34 cellular contexts compared by ENCODE assay signal in the genomic region with DNA sequence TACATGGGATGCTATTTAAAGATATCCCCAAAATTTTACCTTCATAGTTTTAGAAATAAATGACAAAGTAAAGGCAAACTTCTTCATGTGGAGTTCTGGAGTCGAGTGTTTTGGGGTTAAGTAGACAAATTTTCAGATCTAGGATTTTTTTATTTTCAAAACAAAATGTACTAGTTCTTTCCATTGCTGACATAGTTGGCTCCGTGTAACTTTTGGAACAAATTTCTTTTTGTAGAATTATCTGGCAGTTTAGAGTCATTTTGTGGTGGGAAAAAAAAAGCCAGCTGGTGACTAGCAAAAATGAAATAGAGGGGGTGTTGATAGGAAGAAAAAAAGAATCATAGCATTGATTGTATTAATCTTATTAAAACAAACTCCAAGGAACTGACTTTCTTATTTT.
DNase-seq lines count a peak whose midpoint lies in the region; ATAC-seq, FAIRE-seq and TF ChIP-seq lines count a peak whose summit lies in the region.
"Had no signal": no experiment of that assay in that cellular context is flagged by ENCODE, and none has a peak within 500 bp of the region (broad histone marks: within the 10 kb centered on the region; RNA-seq: fewer than 3 reads in every experiment).

No MANE protein-coding gene starts in this region.

- H3K14ac ChIP-seq in mesenchymal stem cell (ENCODE audit: low read length in 2 of 2) = no peak overlapping the region

- TF ChIP-seq CTCF in HCT116 (IDR thresholded peaks at IDR 0.05 in 2 of 3, conservative IDR thresholded peaks at IDR 0.05 in 1 of 3; ENCODE audit: borderline replicate concordance in 1 of 3, insufficient read depth in 1 of 3, low read depth in 2 of 3, low read length in 2 of 3) = no peak
- TF ChIP-seq CTCF in fibroblast of lung (conservative IDR thresholded peaks at IDR 0.05 in 1 of 2, IDR thresholded peaks at IDR 0.05 in 1 of 2; ENCODE audit: low read depth in 1 of 2, low read length in 2 of 2) = no peak

- H3K79me1 ChIP-seq in mesenchymal stem cell (replicated peaks; ENCODE audit: low read length, poor library complexity, severe bottlenecking) = no peaks in the 10 kb centered on the region

- H3K4ac ChIP-seq in mesenchymal stem cell (ENCODE audit: low read depth in 1 of 2, low read length in 2 of 2) = no peak overlapping the region

- no peak for FAIRE-seq in frontal cortex (lab: Jason Lieb, UNC)
- FAIRE-seq: H54, keratinocyte had no signal

- H2AK5ac ChIP-seq in mesenchymal stem cell (ENCODE audit: low read length, severe bottlenecking) = no peak overlapping the region

- POLR2A ChIA-PET in HCT116 (lab: Charles Lee) = no interaction called here

- H3K4me1 ChIP-seq in HCT116 (ENCODE audit: control insufficient read depth in 1 of 2, insufficient read depth in 2 of 2, low read length in 2 of 2) (peaks cover 0 to 3% of the 10 kb centered on the region in 2 experiments; a peak in 1 of 4 replicates), fibroblast of lung (ENCODE audit: control insufficient read depth, extremely low read depth, insufficient read depth, low read length) (peaks cover 4% of the 10 kb centered on the region), mesenchymal stem cell (ENCODE audit: control insufficient read depth, insufficient read depth, low read depth, low read length) (no peaks in the 10 kb centered on the region), subcutaneous abdominal adipose tissue (ENCODE audit: control insufficient read depth in 5 of 5, insufficient read depth in 5 of 5, low read length in 5 of 5) (peaks cover 0 to 27% (median 18%) of the 10 kb centered on the region in 5 donors)
- H3K4me1 ChIP-seq: BLaER1 treated with 17β-estradiol and CSF1 and Interleukin-3, amounts not matched to agents 10 nM and 100 nM; right lobe of liver; SJCRH30 had no signal

- no peak overlapping the region for H3K27ac Mint-ChIP-seq in activated T-cell treated with anti-CD3 and anti-CD28 coated beads, Interleukin-2, amount 50 U/mL, for 72 hours
- H3K27ac Mint-ChIP-seq: activated B cell treated with CpG ODN at 0.5 μM for 24 hours; activated naive CD4-positive, alpha-beta T cell treated with anti-CD3 and anti-CD28 coated beads, Interleukin-2, amount 10 ng/mL, durations not matched to agents 7 days and 5 days; neural progenitor cell; stimulated activated naive B cell treated with anti-CD40 and anti-IgM and Interleukin-4, amounts not matched to agents 10 μg/mL and 1 μg/mL and 100 μg/mL, for 72 hours had no signal

- RAD21 ChIA-PET in HCT116 (lab: Charles Lee; ENCODE audit: low non-redundant PET in 1 of 2, low total read pairs in 2 of 2, uncharacterized antibody in 2 of 2, unreplicated experiment in 2 of 2) = no interaction called here

- H3K4me3 ChIP-seq in HCT116 (replicated peaks in 1 of 2; ENCODE audit: low read depth in 1 of 2, low read length in 2 of 2) = no peak overlapping the region
- no peak overlapping the region for H3K4me3 ChIP-seq in fibroblast of lung (replicated peaks in 1 of 4; ENCODE audit: control extremely low read depth in 1 of 4, insufficient read depth in 1 of 4, low read depth in 3 of 4, low read length in 4 of 4)
- no peak overlapping the region for H3K4me3 ChIP-seq in mesenchymal stem cell (ENCODE audit: insufficient read depth in 1 of 2, low read depth in 1 of 2, low read length in 2 of 2)
- H3K4me3 ChIP-seq in subcutaneous abdominal adipose tissue (ENCODE audit: low read depth in 1 of 5, low read length in 5 of 5) = no peak overlapping the region
- H3K4me3 ChIP-seq: BLaER1 treated with 17β-estradiol and CSF1 and Interleukin-3, amounts not matched to agents 10 nM and 100 nM; coronary artery; neural progenitor cell; right lobe of liver; SJCRH30 had no signal

- H3K9ac ChIP-seq in HCT116 (ENCODE audit: low read length) = no peak overlapping the region
- no peak overlapping the region for H3K9ac ChIP-seq in fibroblast of lung (ENCODE audit: insufficient read depth, low read length)
- H3K9ac ChIP-seq in mesenchymal stem cell (ENCODE audit: low read length) = peak overlapping the region; percentile 35
- no peak overlapping the region for H3K9ac ChIP-seq in subcutaneous abdominal adipose tissue (ENCODE audit: low read length in 5 of 5)
- H3K9ac ChIP-seq: BLaER1 treated with 17β-estradiol and CSF1 and Interleukin-3, amounts not matched to agents 10 nM and 100 nM; neural progenitor cell had no signal

- H3K4me3 Mint-ChIP-seq in activated T-cell treated with anti-CD3 and anti-CD28 coated beads, Interleukin-2, amount 50 U/mL, for 72 hours = no peak overlapping the region
- H3K4me3 Mint-ChIP-seq: activated B cell treated with CpG ODN at 0.5 μM for 24 hours; activated naive CD4-positive, alpha-beta T cell treated with anti-CD3 and anti-CD28 coated beads, Interleukin-2, amount 10 ng/mL, durations not matched to agents 7 days and 5 days; activated T-cell treated with anti-CD3 and anti-CD28 coated beads, Interleukin-2, amount 50 U/mL, for 4 hours; neural progenitor cell; stimulated activated naive B cell treated with anti-CD40 and anti-IgM and Interleukin-4, amounts not matched to agents 10 μg/mL and 1 μg/mL and 100 μg/mL, for 72 hours had no signal

- no peak overlapping the region for H2BK5ac ChIP-seq in mesenchymal stem cell (ENCODE audit: low read depth, low read length, poor library complexity, severe bottlenecking)

- H3K23ac ChIP-seq in mesenchymal stem cell (ENCODE audit: low read length in 2 of 2) = no peak overlapping the region

- H4K20me1 ChIP-seq in HCT116 (ENCODE audit: insufficient read depth) (no peaks in the 10 kb centered on the region), fibroblast of lung (ENCODE audit: control insufficient read depth, extremely low read depth, insufficient read depth, low read length) (no peaks in the 10 kb centered on the region)
- H4K20me1 ChIP-seq: BLaER1 treated with 17β-estradiol and CSF1 and Interleukin-3, amounts not matched to agents 10 nM and 100 nM had no signal

- intact Hi-C loops in HCT116 (cut with micrococcal nuclease) = no loop called here

- no peak for TF ChIP-seq POLR2A in HCT116 (IDR thresholded peaks at IDR 0.05; ENCODE audit: borderline replicate concordance, extremely low read depth, insufficient read depth, insufficient read length)

- no peak overlapping the region for H2BK12ac ChIP-seq in mesenchymal stem cell (ENCODE audit: low read length in 2 of 2)

- no peak overlapping the region for H4K8ac ChIP-seq in mesenchymal stem cell (ENCODE audit: low read length)

- no TSS peak for BruUV-seq in HCT116 (replicated peaks; lab: Mats Ljungman, UMichigan)

- H3K4me2 ChIP-seq in HCT116 (ENCODE audit: low read length) (no peak overlapping the region), fibroblast of lung (ENCODE audit: extremely low read depth, insufficient read depth, low read length) (no peak overlapping the region), mesenchymal stem cell (ENCODE audit: low read length, poor library complexity, severe bottlenecking) (no peak overlapping the region)
- H3K4me2 ChIP-seq: BLaER1 treated with 17β-estradiol and CSF1 and Interleukin-3, amounts not matched to agents 10 nM and 100 nM; neural progenitor cell had no signal

- H2BK15ac ChIP-seq in mesenchymal stem cell (ENCODE audit: low read depth, poor library complexity, severe bottlenecking) = no peak overlapping the region

- WGBS in mesenchymal stem cell = 94% methylated on average over 1 of the region's 2 CpGs

- H3K27me3 ChIP-seq in HCT116 (ENCODE audit: insufficient read depth, low read length) (no peaks in the 10 kb centered on the region), fibroblast of lung (ENCODE audit: control insufficient read depth, insufficient read depth, low read length) (no peaks in the 10 kb centered on the region), mesenchymal stem cell (ENCODE audit: control insufficient read depth in 1 of 2, insufficient read depth in 1 of 2, low read length in 2 of 2) (no peaks in the 10 kb centered on the region), subcutaneous abdominal adipose tissue (ENCODE audit: control insufficient read depth in 5 of 5, insufficient read depth in 4 of 5, low read length in 5 of 5) (no peaks in the 10 kb centered on the region)
- H3K27me3 ChIP-seq: BLaER1 treated with 17β-estradiol and CSF1 and Interleukin-3, amounts not matched to agents 10 nM and 100 nM; neural progenitor cell; right lobe of liver; SJCRH30 had no signal

- peaks cover 14% of the 10 kb centered on the region for H3K27me3 Mint-ChIP-seq in activated T-cell treated with anti-CD3 and anti-CD28 coated beads, Interleukin-2, amount 50 U/mL, for 72 hours (ENCODE audit: low read depth)
- H3K27me3 Mint-ChIP-seq: activated naive CD4-positive, alpha-beta T cell treated with anti-CD3 and anti-CD28 coated beads, Interleukin-2, amount 10 ng/mL, durations not matched to agents 7 days and 5 days had no signal

- H3K27ac ChIP-seq in HCT116 (ENCODE audit: low read depth, low read length) = peak overlapping the region; percentile 46; the same call in 1 of the 2 replicates
- no peak overlapping the region for H3K27ac ChIP-seq in fibroblast of lung (ENCODE audit: insufficient read depth, low read length)
- no peak overlapping the region for H3K27ac ChIP-seq in mesenchymal stem cell (ENCODE audit: low read length, poor library complexity, severe bottlenecking)
- H3K27ac ChIP-seq in subcutaneous abdominal adipose tissue (ENCODE audit: low read depth, low read length) = peak overlapping the region; percentile 18
- H3K27ac ChIP-seq: BLaER1 treated with 17β-estradiol and CSF1 and Interleukin-3, amounts not matched to agents 10 nM and 100 nM; neural progenitor cell; right lobe of liver; SJCRH30 had no signal

- CTCF ChIA-PET in HCT116 (lab: Charles Lee) = interaction anchor here (1.5 kb wide), 1 partner anchor 80 kb away, joined by 3 read pairs; no protein-coding TSS in a partner anchor

- H3K9me3 ChIP-seq in HCT116 (ENCODE audit: control insufficient read depth in 1 of 2, insufficient read depth in 1 of 2, low read depth in 1 of 2, low read length in 2 of 2) (no peaks in the 10 kb centered on the region), fibroblast of lung (ENCODE audit: control insufficient read depth, insufficient read depth, low read depth, low read length) (no peaks in the 10 kb centered on the region), mesenchymal stem cell (ENCODE audit: control insufficient read depth, low read length) (no peaks in the 10 kb centered on the region), subcutaneous abdominal adipose tissue (ENCODE audit: control insufficient read depth in 5 of 5, low read length in 5 of 5) (no peaks in the 10 kb centered on the region)
- H3K9me3 ChIP-seq: BLaER1 treated with 17β-estradiol and CSF1 and Interleukin-3, amounts not matched to agents 10 nM and 100 nM; right lobe of liver; SJCRH30 had no signal

- H2AFZ ChIP-seq in HCT116 (ENCODE audit: low read depth, low read length, poor library complexity, severe bottlenecking) (no peak overlapping the region), fibroblast of lung (ENCODE audit: low read length) (no peak overlapping the region), mesenchymal stem cell (ENCODE audit: low read depth, low read length) (no peak overlapping the region)
- H2AFZ ChIP-seq: neural progenitor cell had no signal

- no peak overlapping the region for H2BK120ac ChIP-seq in mesenchymal stem cell (ENCODE audit: low read depth, low read length)

- DNase-seq in HCT116 (ENCODE audit: low read depth, low spot score) (no peak), fibroblast of lung (ENCODE audit: low read depth in 2 of 2) (peak; percentile 23 to 52), mesenchymal stem cell (no peak), superior temporal gyrus (ENCODE audit: extremely low spot score) (no peak), frontal cortex (ENCODE audit: low spot score in 2 of 2) (no peak)
- DNase-seq in activated T-cell treated with anti-CD3 and anti-CD28 coated beads, Interleukin-2, amount 50 U/mL, for 72 hours = no peak
- DNase-seq: ACHN; activated B cell treated with CpG ODN at 0.5 μM for 24 hours; activated CD4-positive, alpha-beta T cell treated with anti-CD3 and anti-CD28 coated beads, Interleukin-2, amount 50 U/mL, for 1 hour; activated naive CD4-positive, alpha-beta T cell treated with anti-CD3 and anti-CD28 coated beads, Interleukin-2, amount 10 ng/mL, durations not matched to agents 7 days and 5 days; activated T-cell treated with anti-CD3 and anti-CD28 coated beads, Interleukin-2, amount 50 U/mL, for 4 hours; amniotic stem cell; COR-L47; DMS53; effector memory CD4-positive, alpha-beta T cell; erythroblast; IMR-90; mammary epithelial cell; NCI-H1092; NCI-H187; NCI-H2171 treated with DMSO at 0.1 percent for 48 hours; NCI-H524 treated with DMSO at 0.1 percent for 48 hours; right lobe of liver; SJCRH30; stimulated activated CD4-positive, alpha-beta T cell treated with anti-CD3 and anti-CD28 coated beads, Interleukin-15, amount 100 ng/mL, for 24 hours; stimulated activated naive B cell treated with anti-CD40 and anti-IgM and Interleukin-4, amounts not matched to agents 10 μg/mL and 1 μg/mL and 100 μg/mL, for 72 hours had no signal

- TF ChIP-seq RAD21 in HCT116 (IDR thresholded peaks at IDR 0.05; ENCODE audit: low read depth) = no peak

- no peaks in the 10 kb centered on the region for H3K9me3 Mint-ChIP-seq in activated T-cell treated with anti-CD3 and anti-CD28 coated beads, Interleukin-2, amount 50 U/mL, for 72 hours
- H3K9me3 Mint-ChIP-seq: activated B cell treated with CpG ODN at 0.5 μM for 24 hours; activated naive CD4-positive, alpha-beta T cell treated with anti-CD3 and anti-CD28 coated beads, Interleukin-2, amount 10 ng/mL, durations not matched to agents 7 days and 5 days; activated T-cell treated with anti-CD3 and anti-CD28 coated beads, Interleukin-2, amount 50 U/mL, for 4 hours; neural progenitor cell had no signal

- no peak overlapping the region for H3K18ac ChIP-seq in mesenchymal stem cell (ENCODE audit: low read depth in 1 of 2, low read length in 2 of 2)

- no peaks in the 10 kb centered on the region for H3K4me1 Mint-ChIP-seq in activated T-cell treated with anti-CD3 and anti-CD28 coated beads, Interleukin-2, amount 50 U/mL, for 72 hours (ENCODE audit: low read depth)
- H3K4me1 Mint-ChIP-seq: activated B cell treated with CpG ODN at 0.5 μM for 24 hours; activated naive CD4-positive, alpha-beta T cell treated with anti-CD3 and anti-CD28 coated beads, Interleukin-2, amount 10 ng/mL, durations not matched to agents 7 days and 5 days; neural progenitor cell; stimulated activated naive B cell treated with anti-CD40 and anti-IgM and Interleukin-4, amounts not matched to agents 10 μg/mL and 1 μg/mL and 100 μg/mL, for 72 hours had no signal

- H3K79me2 ChIP-seq in HCT116 (ENCODE audit: insufficient read depth, low read length) (no peaks in the 10 kb centered on the region), fibroblast of lung (ENCODE audit: control insufficient read depth, insufficient read depth, low read length) (no peaks in the 10 kb centered on the region)

- no peak for ATAC-seq in HCT116
- ATAC-seq in HG03196 (IDR thresholded peaks at IDR 0.05; ENCODE audit: unreplicated experiment) = no peak
- ATAC-seq in activated T-cell treated with anti-CD3 and anti-CD28 coated beads, Interleukin-2, amount 50 U/mL, for 72 hours (replicated peaks in 1 of 2) = no peak
- ATAC-seq: activated T-cell treated with anti-CD3 and anti-CD28 coated beads, Interleukin-2, amount 50 U/mL, for 4 hours; Panc1; right lobe of liver; stimulated activated naive B cell treated with anti-CD40 and anti-IgM and Interleukin-4, amounts not matched to agents 10 μg/mL and 1 μg/mL and 100 μg/mL, for 72 hours had no signal

- H3K36me3 ChIP-seq in HCT116 (ENCODE audit: control insufficient read depth in 1 of 2, insufficient read depth in 2 of 2, low read length in 2 of 2) = no peaks in the 10 kb centered on the region
- H3K36me3 ChIP-seq in fibroblast of lung (ENCODE audit: control insufficient read depth, insufficient read depth, low read length) = no peaks in the 10 kb centered on the region
- no peaks in the 10 kb centered on the region for H3K36me3 ChIP-seq in mesenchymal stem cell (ENCODE audit: control insufficient read depth in 1 of 2, insufficient read depth in 2 of 2, low read depth in 1 of 2, low read length in 2 of 2)
- H3K36me3 ChIP-seq in subcutaneous abdominal adipose tissue (ENCODE audit: control insufficient read depth in 5 of 5, insufficient read depth in 5 of 5, low read length in 5 of 5) = no peaks in the 10 kb centered on the region
- H3K36me3 ChIP-seq: BLaER1 treated with 17β-estradiol and CSF1 and Interleukin-3, amounts not matched to agents 10 nM and 100 nM; neural progenitor cell; right lobe of liver; SJCRH30 had no signal

- H4K91ac ChIP-seq in mesenchymal stem cell (ENCODE audit: low read length) = no peak overlapping the region

- H3K9me2 ChIP-seq in HCT116 (ENCODE audit: insufficient read depth) = no peaks in the 10 kb centered on the region

- no peaks in the 10 kb centered on the region for H3K36me3 Mint-ChIP-seq in activated T-cell treated with anti-CD3 and anti-CD28 coated beads, Interleukin-2, amount 50 U/mL, for 72 hours (ENCODE audit: insufficient read depth in 2 of 2)
- H3K36me3 Mint-ChIP-seq: activated naive CD4-positive, alpha-beta T cell treated with anti-CD3 and anti-CD28 coated beads, Interleukin-2, amount 10 ng/mL, durations not matched to agents 7 days and 5 days; neural progenitor cell; stimulated activated naive B cell treated with anti-CD40 and anti-IgM and Interleukin-4, amounts not matched to agents 10 μg/mL and 1 μg/mL and 100 μg/mL, for 72 hours had no signal

Comparison
In these comparisons a context has a peak if more than half of its experiments do, and no peak if none do; other contexts are left out.
1. DNase-seq: peak in fibroblast of lung (2 of 2); none in HCT116 (single experiment), mesenchymal stem cell (single experiment), activated T-cell treated with anti-CD3 and anti-CD28 coated beads, Interleukin-2, amount 50 U/mL, for 72 hours (0 of 2), superior temporal gyrus (single experiment) and frontal cortex (0 of 2).
2. H3K27ac ChIP-seq: peak in HCT116 (single experiment) and subcutaneous abdominal adipose tissue (single experiment); none in fibroblast of lung (single experiment) and mesenchymal stem cell (single experiment).